ENCODE assay signal across 8 cellular contexts in the genomic region with DNA sequence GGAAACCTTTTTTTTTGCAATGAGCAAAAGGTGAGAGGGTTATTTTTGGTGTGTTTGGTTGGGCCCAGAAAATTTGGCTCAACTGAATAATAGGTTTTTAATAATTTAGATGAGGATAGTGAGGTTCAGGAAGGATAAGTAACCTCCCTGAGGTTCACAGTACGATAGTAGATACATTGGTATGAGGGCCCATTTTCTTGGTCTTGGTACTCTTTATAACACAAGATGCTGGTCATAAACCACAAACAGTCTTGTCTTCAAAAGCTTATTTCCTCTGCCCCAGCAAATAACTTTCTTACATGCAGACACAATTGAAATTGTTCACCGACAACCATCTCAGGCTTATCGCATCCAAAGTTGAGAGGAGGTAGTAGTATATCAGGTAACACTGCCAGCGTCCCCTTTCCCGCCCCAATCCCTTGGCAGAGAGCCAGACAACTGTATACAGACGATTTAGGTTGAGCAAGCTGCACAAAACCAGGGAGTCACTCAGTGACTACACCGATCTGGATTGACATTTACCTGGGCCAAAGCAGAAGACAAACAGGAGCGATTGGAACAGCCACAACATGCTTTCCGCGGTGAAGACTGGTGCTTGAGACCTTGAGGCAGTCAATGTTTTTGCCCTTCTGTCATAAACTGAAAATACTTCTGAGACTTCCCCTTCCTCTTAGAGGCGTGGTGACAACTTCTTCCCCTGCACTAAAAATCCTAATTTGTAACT. TPM values are rescaled to one million over a fixed set of nuclear protein-coding genes. Genes with fewer than 3 reads are reported as not detected.
DNase-seq lines count a peak whose midpoint lies in the region; ATAC-seq and TF ChIP-seq lines count a peak whose summit lies in the region.

Gene SLAMF6 (minus strand): TSS at position 634 of the 724 bp plus-strand sequence. CDS start 63 bp downstream, at position 571.

- WGBS in mesendoderm (ENCODE audit: extremely low coverage, insufficient coverage, low lambda C conversion rate): no CpG with 5 or more reads among the region's 11 CpGs

- H2BK120ac ChIP-seq in mesendoderm (ENCODE audit: low read depth, low read length): no peak within 1 kb of the TSS

- DNase-seq in GM06990 (ENCODE audit: extremely low read depth, insufficient read length) (peak; percentile 53), mesendoderm (no peak), amygdala (lab: John Stamatoyannopoulos, UW) (no peak), GM19240 (ENCODE audit: insufficient read length, low spot score) (no peak), DMS53 treated with DMSO at 0.1 percent for 48 hours (lab: John Stamatoyannopoulos, UW; ENCODE audit: unreplicated experiment) (no peak)
- peak; percentile 72 for DNase-seq in activated CD4-positive, alpha-beta T cell treated with anti-CD3 and anti-CD28 coated beads for 48 hours

- H4K8ac ChIP-seq in mesendoderm (ENCODE audit: low read depth, low read length): no peak within 1 kb of the TSS

- H3K4me1 ChIP-seq in mesendoderm (ENCODE audit: control insufficient read depth, low read depth, low read length): peaks cover 3% of the 10 kb centered on the region

- H3K4me3 ChIP-seq in GM06990 (replicated peaks; ENCODE audit: low read depth, low read length) (peak within 1 kb of the TSS; percentile 80), mesendoderm (ENCODE audit: low read length) (no peak within 1 kb of the TSS)

- H3K4ac ChIP-seq in mesendoderm (ENCODE audit: low read depth, low read length): no peak within 1 kb of the TSS

- no peak within 1 kb of the TSS for H2AK5ac ChIP-seq in mesendoderm (ENCODE audit: low read length)

- no peak within 1 kb of the TSS for H2BK5ac ChIP-seq in mesendoderm (ENCODE audit: low read length)

- no peak within 1 kb of the TSS for H2BK15ac ChIP-seq in mesendoderm (replicated peaks; ENCODE audit: low read depth)

- H3K27ac ChIP-seq in mesendoderm (ENCODE audit: low read depth, low read length): no peak within 1 kb of the TSS

- no peaks in the 10 kb centered on the region for H3K27me3 ChIP-seq in GM06990 (replicated peaks; ENCODE audit: control insufficient read depth, insufficient read depth, low read length)
- H3K27me3 ChIP-seq in mesendoderm (ENCODE audit: insufficient read depth, low read length, poor library complexity): no peaks in the 10 kb centered on the region

- no peak within 1 kb of the TSS for H3K23ac ChIP-seq in mesendoderm (ENCODE audit: low read length)

- H4K5ac ChIP-seq in mesendoderm (ENCODE audit: low read length): no peak within 1 kb of the TSS

- TF ChIP-seq CTCF in GM06990 (IDR thresholded peaks at IDR 0.05; ENCODE audit: insufficient read depth, low read length, poor library complexity, severe bottlenecking): no peak

- H3K36me3 ChIP-seq in GM06990 (ENCODE audit: control insufficient read depth, insufficient read depth, low read length) (no peaks in the 10 kb centered on the region), mesendoderm (ENCODE audit: control insufficient read depth, insufficient read depth, low read length) (no peaks in the 10 kb centered on the region)

- H3K4me2 ChIP-seq in mesendoderm (ENCODE audit: low read length): no peak within 1 kb of the TSS

- H3K9ac ChIP-seq in mesendoderm (ENCODE audit: low read length): no peak within 1 kb of the TSS

- no peak within 1 kb of the TSS for H3K56ac ChIP-seq in mesendoderm (ENCODE audit: low read length)

- peak within 1 kb of the TSS; percentile 20 for H3K18ac ChIP-seq in mesendoderm (ENCODE audit: low read length)

- no peaks in the 10 kb centered on the region for H3K79me2 ChIP-seq in mesendoderm (ENCODE audit: control insufficient read depth, insufficient read depth, low read length)

- H3K79me1 ChIP-seq in mesendoderm (ENCODE audit: low read length): no peaks in the 10 kb centered on the region

- ATAC-seq in HG02759 (IDR thresholded peaks at IDR 0.05; ENCODE audit: unreplicated experiment): peak; percentile 61
- ATAC-seq in GM18858 (IDR thresholded peaks at IDR 0.05; ENCODE audit: unreplicated experiment): no peak

RNA-seq across cellular contexts. Expression of gene SLAMF6, which starts in this region (rescaled TPM):
- polyA plus RNA-seq in mesendoderm (2013, experiment 1 of 2): 0.04 TPM
- polyA plus RNA-seq in mesendoderm (2013, experiment 2 of 2): 0.01 TPM

Comparison
In these comparisons a context has a peak if more than half of its experiments do, and no peak if none do; other contexts are left out.
1. DNase-seq: peak in GM06990 (single experiment) and activated CD4-positive, alpha-beta T cell treated with anti-CD3 and anti-CD28 coated beads for 48 hours (single experiment); none in mesendoderm (single experiment), amygdala (0 of 56), GM19240 (single experiment) and DMS53 treated with DMSO at 0.1 percent for 48 hours (single experiment).